In genomic region chr17:19384723-19385391, GRCh38 we compare ENCODE assay signal across 8 cellular contexts. TPM values are rescaled to one million over a fixed set of nuclear protein-coding genes. Genes with fewer than 3 reads are reported as not detected.
DNase-seq lines count a peak whose midpoint lies in the region; ATAC-seq, FAIRE-seq and TF ChIP-seq lines count a peak whose summit lies in the region.

No MANE protein-coding gene starts in this region.

- peaks cover 2 to 16% (median 12%) of the 10 kb centered on the region in 3 donors for H3K36me3 ChIP-seq in pancreas

- H3K27me3 ChIP-seq in pancreas = no peaks in the 10 kb centered on the region

- DNase-seq in DMS 273 (lab: John Stamatoyannopoulos, UW; ENCODE audit: unreplicated experiment) = peak; percentile 97
- peak; percentile 89 for DNase-seq in NCI-H69 (lab: John Stamatoyannopoulos, UW)
- DNase-seq in fibroblast of pulmonary artery (ENCODE audit: low read depth) = peak; percentile 96
- peak in 1 of 6 donors; percentile 53 for DNase-seq in pancreas

- TF ChIP-seq CTCF in fibroblast of pulmonary artery (IDR thresholded peaks at IDR 0.05; ENCODE audit: low read length, missing control alignments) (no peak), pancreas (IDR thresholded peaks at IDR 0.05) (no peak)

- no peak overlapping the region for H3K27ac ChIP-seq in pancreas

- ATAC-seq in pancreas (peak in 3 of 4 donors; percentile 17 to 42 (median 39)), HG03159 (IDR thresholded peaks at IDR 0.05; ENCODE audit: unreplicated experiment) (no peak), HG03460 (IDR thresholded peaks at IDR 0.05; ENCODE audit: unreplicated experiment) (no peak), GM21528 (IDR thresholded peaks at IDR 0.05; ENCODE audit: low FRiP score, unreplicated experiment) (no peak), HG02885 (IDR thresholded peaks at IDR 0.05; ENCODE audit: poor library complexity, unreplicated experiment) (no peak)

- no peaks in the 10 kb centered on the region for H3K4me1 ChIP-seq in pancreas

- WGBS in pancreas, 2 donors = 82 to 87% methylated on average over 16 of the region's 16 CpGs

- intact Hi-C loops in pancreas (cut with DNase I) = no loop called here

- H3K4me3 ChIP-seq in fibroblast of pulmonary artery (replicated peaks; ENCODE audit: low read depth, low read length) (peak overlapping the region; percentile 58), pancreas (no peak overlapping the region)

- H3K9me3 ChIP-seq in pancreas = no peaks in the 10 kb centered on the region

- FAIRE-seq in pancreas (lab: Jason Lieb, UNC) = no peak

RNA-seq across cellular contexts. Expression of gene MFAP4, which starts 2.1 kb away (rescaled TPM):
- 10 to 100 TPM in 3 of 6 donors, 1 to 10 TPM in 3; 1.2 to 25.5 (median 9.5) TPM for total RNA-seq in pancreas
- 10 to 100 TPM in 1 of 2 donors, 1 to 10 TPM in 1; 9.9 to 13.0 TPM for polyA plus RNA-seq in pancreas

RNA-seq across cellular contexts. Expression of gene MAPK7, which starts 6.6 kb away (rescaled TPM):
- 1 to 10 TPM; 3.4 to 9.6 (median 7.0) TPM for total RNA-seq in pancreas
- polyA plus RNA-seq in pancreas = 10 to 100 TPM; 10.2 to 10.5 TPM

RNA-seq across cellular contexts. Expression of gene B9D1, which starts 22.3 kb away (rescaled TPM):
- 10 to 100 TPM in 3 of 6 donors, 1 to 10 TPM in 3; 6.6 to 13.2 (median 10.6) TPM for total RNA-seq in pancreas
- polyA plus RNA-seq in pancreas = 10 to 100 TPM; 22.0 to 39.6 TPM

RNA-seq across cellular contexts. Expression of gene RNF112, which starts 26.2 kb away (rescaled TPM):
- total RNA-seq in pancreas = 1 to 10 TPM in 1 of 6 donors, under 1 TPM in 5; 0.34 to 1.2 (median 0.46) TPM
- polyA plus RNA-seq in pancreas = 1 to 10 TPM; 1.2 to 3.0 TPM

Comparison
In these comparisons a context has a peak if more than half of its experiments do, and no peak if none do; other contexts are left out.
1. ATAC-seq: peak in pancreas (3 of 4); none in HG03159 (single experiment), HG03460 (single experiment), GM21528 (single experiment) and HG02885 (single experiment).